In the genomic region with DNA sequence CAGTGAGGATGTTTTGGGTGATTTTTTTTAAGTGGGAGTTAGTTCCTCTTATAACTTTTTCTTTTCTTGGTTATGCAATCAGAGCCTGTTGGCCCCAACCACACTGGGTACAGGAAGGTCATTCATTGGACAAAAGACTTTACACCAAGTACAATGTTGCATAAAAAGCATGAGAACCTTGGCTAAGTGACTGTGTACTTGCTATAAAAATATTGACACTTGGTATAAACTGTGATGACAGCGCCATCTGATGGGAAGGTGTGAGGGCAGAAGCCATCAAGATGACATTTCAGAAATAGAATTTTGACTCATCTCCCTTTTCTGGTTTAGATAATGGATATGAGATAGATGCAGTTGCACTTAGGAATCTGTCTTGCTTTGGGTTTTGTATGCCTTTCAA, we compare ENCODE assay signal across 8 cellular contexts.
A peak's percentile ranks its signal among the peaks of the same experiment; 100 is the strongest.
DNase-seq lines count a peak whose midpoint lies in the region; ATAC-seq and TF ChIP-seq lines count a peak whose summit lies in the region.

No MANE protein-coding gene starts in this region.

- no peaks in the 10 kb centered on the region for H4K20me1 ChIP-seq in SK-N-SH (ENCODE audit: insufficient read depth)

- H3K27ac ChIP-seq in SK-N-SH (ENCODE audit: low read depth in 2 of 2, low read length in 1 of 2) (no peak overlapping the region), thyroid gland (no peak overlapping the region)

- CTCF ChIA-PET in SK-N-SH (lab: Yijun Ruan, JAX), result no interaction called here

- H3K4me1 ChIP-seq in SK-N-SH (ENCODE audit: control insufficient read depth in 1 of 2, insufficient read depth in 2 of 2, low read depth in 1 of 2, low read length in 1 of 2), result no peaks in the 10 kb centered on the region
- peaks cover 0 to 4% of the 10 kb centered on the region in 2 donors for H3K4me1 ChIP-seq in thyroid gland

- H3K4me3 ChIP-seq in SK-N-SH (ENCODE audit: low read depth in 2 of 2, low read length in 1 of 2), result no peak overlapping the region
- no peak overlapping the region for H3K4me3 ChIP-seq in choroid plexus epithelial cell (ENCODE audit: low read depth, low read length)
- H3K4me3 ChIP-seq in thyroid gland (replicated peaks in 1 of 3), result no peak overlapping the region

- no peaks in the 10 kb centered on the region for H3F3A ChIP-seq in SK-N-SH (replicated peaks; ENCODE audit: insufficient read depth)

- H3K79me2 ChIP-seq in SK-N-SH (ENCODE audit: insufficient read depth), result no peaks in the 10 kb centered on the region

- peak; percentile 54 for DNase-seq in DMS153 treated with DMSO at 0.1 percent for 48 hours (lab: John Stamatoyannopoulos, UW; ENCODE audit: unreplicated experiment)
- peak; percentile 36 for DNase-seq in M059J (ENCODE audit: low read depth)
- peak; percentile 37 for DNase-seq in SK-N-SH
- DNase-seq in choroid plexus epithelial cell (ENCODE audit: low read depth), result peak; percentile 71
- peak; percentile 71 for DNase-seq in medulla oblongata (ENCODE audit: extremely low spot score)
- peak; percentile 45 to 52 for DNase-seq in thyroid gland
- DNase-seq in T1000 (lab: John Stamatoyannopoulos, UW), result no peak

- H3K9me2 ChIP-seq in SK-N-SH, result no peaks in the 10 kb centered on the region

- no peak overlapping the region for H3K4me2 ChIP-seq in SK-N-SH

- TF ChIP-seq CTCF in SK-N-SH (IDR thresholded peaks at IDR 0.05) (peak; percentile 53), choroid plexus epithelial cell (conservative IDR thresholded peaks at IDR 0.05; ENCODE audit: low read depth, low read length) (peak; percentile 61), thyroid gland (IDR thresholded peaks at IDR 0.05) (peak in 5 of 6 experiments; percentile 45 to 70 (median 59))

- no peaks in the 10 kb centered on the region for H3K27me3 ChIP-seq in SK-N-SH (ENCODE audit: insufficient read depth)
- H3K27me3 ChIP-seq in thyroid gland, result no peaks in the 10 kb centered on the region

- TF ChIP-seq EP300 in SK-N-SH (IDR thresholded peaks at IDR 0.05; ENCODE audit: borderline replicate concordance in 1 of 2, low read depth in 1 of 2, low read length in 1 of 2), result no peak

- WGBS in SK-N-SH (ENCODE audit: low lambda C conversion rate), result 63% methylated on average over 1 of the region's 1 CpG
- 33 to 45% methylated on average over 1 of the region's 1 CpG for WGBS in thyroid gland, 2 donors

- no peaks in the 10 kb centered on the region for H3K36me3 ChIP-seq in SK-N-SH (replicated peaks in 1 of 2; ENCODE audit: control insufficient read depth in 1 of 2, insufficient read depth in 2 of 2, low read length in 1 of 2)
- H3K36me3 ChIP-seq in thyroid gland, result no peaks in the 10 kb centered on the region

- H2AFZ ChIP-seq in SK-N-SH (ENCODE audit: low read depth), result no peak overlapping the region

- no peak overlapping the region for H3K9ac ChIP-seq in SK-N-SH

- POLR2A ChIA-PET in SK-N-SH (lab: Yijun Ruan, JAX), result no interaction called here

- TF ChIP-seq RAD21 in SK-N-SH (IDR thresholded peaks at IDR 0.05; ENCODE audit: low read length), result peak; percentile 80

- intact Hi-C loops in thyroid gland (cut with DNase I), result loop anchor here (10.0 kb wide), 1 partner anchor 408 kb away; no protein-coding TSS in a partner anchor

- TF ChIP-seq POLR2A in thyroid gland (IDR thresholded peaks at IDR 0.05), result no peak

- ATAC-seq in GM21367 (IDR thresholded peaks at IDR 0.05; ENCODE audit: unreplicated experiment), result peak; percentile 51

- H3K9me3 ChIP-seq in SK-N-SH (no peaks in the 10 kb centered on the region), thyroid gland (no peaks in the 10 kb centered on the region)

TF ChIP-seq in SK-N-SH, 30 proteins besides CTCF, POLR2A, EP300 and RAD21:
- TF ChIP-seq PBX3 (IDR thresholded peaks at IDR 0.05) (peak; percentile 26; the same call in 1 of the 2 replicates), IRF3 (IDR thresholded peaks at IDR 0.05; ENCODE audit: low read depth, low read length) (no peak), USF2 (IDR thresholded peaks at IDR 0.05; ENCODE audit: borderline replicate concordance, low read depth, low read length) (no peak), SMC3 (IDR thresholded peaks at IDR 0.05; ENCODE audit: low read depth, low read length) (peak; percentile 55; the same call in 1 of the 2 replicates), YY1 (IDR thresholded peaks at IDR 0.05; ENCODE audit: low read depth) (no peak), TEAD4 (IDR thresholded peaks at IDR 0.05; ENCODE audit: borderline replicate concordance, insufficient read depth) (no peak), SIN3A (IDR thresholded peaks at IDR 0.05; ENCODE audit: borderline replicate concordance, low read depth, low read length) (no peak)
- TF ChIP-seq, protein P1, sequence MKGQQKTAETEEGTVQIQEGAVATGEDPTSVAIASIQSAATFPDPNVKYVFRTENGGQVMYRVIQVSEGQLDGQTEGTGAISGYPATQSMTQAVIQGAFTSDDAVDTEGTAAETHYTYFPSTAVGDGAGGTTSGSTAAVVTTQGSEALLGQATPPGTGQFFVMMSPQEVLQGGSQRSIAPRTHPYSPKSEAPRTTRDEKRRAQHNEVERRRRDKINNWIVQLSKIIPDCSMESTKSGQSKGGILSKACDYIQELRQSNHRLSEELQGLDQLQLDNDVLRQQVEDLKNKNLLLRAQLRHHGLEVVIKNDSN (IDR thresholded peaks at IDR 0.05; ENCODE audit: borderline replicate concordance, low read depth), result no peak
